8 cellular contexts compared by ENCODE assay signal in the genomic region with DNA sequence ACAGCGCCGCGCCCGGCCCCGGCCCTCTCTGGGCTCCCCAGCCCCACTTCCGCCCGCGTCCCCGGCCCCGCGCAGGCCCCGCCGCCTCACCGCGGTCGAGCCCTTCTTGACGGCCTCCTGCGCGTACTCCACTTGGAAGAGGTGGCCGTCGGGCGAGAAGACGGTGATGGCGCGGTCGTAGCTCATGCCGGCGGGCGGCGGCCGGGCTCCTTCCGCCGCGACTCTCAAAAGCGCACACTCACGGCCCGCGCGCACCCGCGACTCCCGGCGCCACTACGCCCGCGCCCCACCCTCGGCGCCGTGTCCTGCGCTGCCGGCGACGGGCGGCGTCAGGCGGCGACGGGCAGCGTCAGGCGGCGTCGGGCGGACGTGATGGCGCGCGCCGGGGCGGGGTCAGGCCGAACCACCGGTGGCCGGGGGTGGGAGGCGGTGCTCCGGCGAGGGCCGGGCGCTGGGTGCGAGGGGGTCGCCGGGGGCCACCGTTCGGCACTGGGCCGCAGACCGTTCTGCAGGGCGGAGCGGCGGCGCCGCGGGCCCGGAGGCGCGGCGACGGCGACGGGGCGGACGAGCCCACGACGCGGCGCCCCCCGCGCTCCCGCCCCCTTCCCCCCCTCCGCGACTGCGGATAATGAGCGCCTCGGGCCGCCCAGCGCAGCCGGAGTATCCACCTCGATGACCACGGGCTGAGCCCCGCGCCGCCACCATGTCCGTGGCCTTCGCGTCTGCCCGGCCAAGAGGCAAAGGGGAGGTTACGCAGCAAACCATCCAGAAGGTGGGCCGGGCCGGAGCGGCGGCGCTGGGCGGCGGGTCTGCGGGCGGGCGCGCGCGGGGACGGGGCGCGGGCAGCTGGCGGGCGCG. TPM values are rescaled to one million over a fixed set of nuclear protein-coding genes. Genes with fewer than 3 reads are reported as not detected.
DNase-seq lines count a peak whose midpoint lies in the region; ATAC-seq and TF ChIP-seq lines count a peak whose summit lies in the region.

Gene PSMA7, minus strand, starts transcription at position 277 of the 858 bp plus-strand sequence. Its CDS starts 91 bp downstream, at position 186.
A gene with protein sequence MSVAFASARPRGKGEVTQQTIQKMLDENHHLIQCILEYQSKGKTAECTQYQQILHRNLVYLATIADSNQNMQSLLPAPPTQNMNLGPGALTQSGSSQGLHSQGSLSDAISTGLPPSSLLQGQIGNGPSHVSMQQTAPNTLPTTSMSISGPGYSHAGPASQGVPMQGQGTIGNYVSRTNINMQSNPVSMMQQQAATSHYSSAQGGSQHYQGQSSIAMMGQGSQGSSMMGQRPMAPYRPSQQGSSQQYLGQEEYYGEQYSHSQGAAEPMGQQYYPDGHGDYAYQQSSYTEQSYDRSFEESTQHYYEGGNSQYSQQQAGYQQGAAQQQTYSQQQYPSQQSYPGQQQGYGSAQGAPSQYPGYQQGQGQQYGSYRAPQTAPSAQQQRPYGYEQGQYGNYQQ (plus strand): TSS at position 652 of the 858 bp plus-strand sequence. CDS start 52 bp downstream, at position 704.

- intact Hi-C loops in CD4-positive, alpha-beta T cell (cut with DNase I, micrococcal nuclease) = loop anchor here (1.0 to 5.0 kb wide), 3 partner anchors 39 to 243 kb away; partner anchors contain the start of genes MTG2 (in 1 of the 2) and RPS21 (in 1 of the 2)

- H3K27me3 ChIP-seq in CD4-positive, alpha-beta T cell (ENCODE audit: control insufficient read depth, insufficient read depth, low read length) = no peaks in the 10 kb centered on the region
- no peaks in the 10 kb centered on the region for H3K27me3 ChIP-seq in mononuclear cell (ENCODE audit: insufficient read depth, low read length)

- CTCF ChIA-PET in CD4-positive, alpha-beta T cell (lab: Charles Lee) = interaction anchor here (1.7 kb wide), 1 partner anchor 13 kb away, joined by 6 read pairs; no protein-coding TSS in a partner anchor

- H3K9me3 ChIP-seq in CD4-positive, alpha-beta T cell (ENCODE audit: control insufficient read depth, low read length) = no peaks in the 10 kb centered on the region
- H3K9me3 ChIP-seq in mononuclear cell (ENCODE audit: low read depth, low read length) = no peaks in the 10 kb centered on the region

- peak within 1 kb of the TSS; percentile 75 for H3K4me3 ChIP-seq in mononuclear cell (ENCODE audit: low read length)

- no peaks in the 10 kb centered on the region for H3K9me3 Mint-ChIP-seq in CD4-positive, alpha-beta T cell

- ATAC-seq in CD4-positive, alpha-beta T cell (ENCODE audit: poor library complexity) = peak; percentile 83
- peak; percentile 73 for ATAC-seq in GM19351 (IDR thresholded peaks at IDR 0.05; ENCODE audit: unreplicated experiment)
- ATAC-seq in HG03469 (IDR thresholded peaks at IDR 0.05; ENCODE audit: unreplicated experiment) = peak; percentile 49

- DNase-seq in CD4-positive, alpha-beta T cell = peak; percentile 71 to 88 (median 81)
- DNase-seq in NOMO-1 treated with DMSO at 0.1 percent for 48 hours (lab: John Stamatoyannopoulos, UW; ENCODE audit: unreplicated experiment) = peak; percentile 82
- DNase-seq in activated CD8-positive, alpha-beta memory T cell treated with anti-CD3 and anti-CD28 coated beads, Interleukin-2, amount 50 U/mL, for 1 hour (ENCODE audit: extremely low read depth) = peak; percentile 44
- DNase-seq in epidermal melanocyte (ENCODE audit: insufficient read length, low spot score) = peak; percentile 90
- peak; percentile 73 to 83 for DNase-seq in stimulated activated CD8-positive, alpha-beta memory T cell treated with anti-CD3 and anti-CD28 coated beads, Interleukin-2, amount 100 ng/mL, for 48 hours (ENCODE audit: low read depth in 2 of 2)

- H3K36me3 Mint-ChIP-seq in CD4-positive, alpha-beta T cell (ENCODE audit: low read depth) = peaks cover 49% of the 10 kb centered on the region

- H3K27ac Mint-ChIP-seq in CD4-positive, alpha-beta T cell = peak within 1 kb of the TSS; percentile 96

- H3K4me1 Mint-ChIP-seq in CD4-positive, alpha-beta T cell (ENCODE audit: low read depth) = peaks cover 51% of the 10 kb centered on the region

- peak within 1 kb of the TSS; percentile 95 for H3K4me3 Mint-ChIP-seq in CD4-positive, alpha-beta T cell

- no peak for TF ChIP-seq CTCF in CD4-positive, alpha-beta T cell (IDR thresholded peaks at IDR 0.05)

- peaks cover 34% of the 10 kb centered on the region for H3K4me1 ChIP-seq in mononuclear cell (ENCODE audit: insufficient read depth, low read length)

- no peaks in the 10 kb centered on the region for H3K27me3 Mint-ChIP-seq in CD4-positive, alpha-beta T cell

- POLR2A ChIA-PET in CD4-positive, alpha-beta T cell (lab: Charles Lee) = interaction anchor here (0.9 to 6.5 kb wide), 11 partner anchors 10 to 243 kb away, joined by 3 to 78 read pairs (median 3); partner anchors contain the start of genes LSM14B, RPS21 and TAF4

- peak within 1 kb of the TSS; percentile 53 for H3K27ac ChIP-seq in CD4-positive, alpha-beta T cell (ENCODE audit: low read depth, low read length)

RNA-seq across cellular contexts. Expression of gene PSMA7, which starts in this region (rescaled TPM):
- total RNA-seq in CD4-positive, alpha-beta T cell = 100 to 1,000 TPM; 150 to 158 TPM
- 118 TPM for total RNA-seq in mononuclear cell

RNA-seq across cellular contexts. Expression of the second gene that starts in this region (rescaled TPM):
- 10 to 100 TPM; 12.8 to 13.4 TPM for total RNA-seq in CD4-positive, alpha-beta T cell
- 6.3 TPM for total RNA-seq in mononuclear cell

Comparison
In these comparisons a context has a peak if more than half of its experiments do, and no peak if none do; other contexts are left out.
1. Peak in every context shown above with its lines: DNase-seq, ATAC-seq, H3K4me3 ChIP-seq and H3K27ac ChIP-seq.